ENCODE assay signal across 8 cellular contexts in genomic region chr4:337932-338758, GRCh38. TPM values are rescaled to one million over a fixed set of nuclear protein-coding genes. Genes with fewer than 3 reads are reported as not detected.
DNase-seq lines count a peak whose midpoint lies in the region; ATAC-seq and TF ChIP-seq lines count a peak whose summit lies in the region.

No MANE protein-coding gene starts in this region.

- H3K36me3 ChIP-seq in IMR-90 (ENCODE audit: control insufficient read depth, insufficient read depth, low read length) (peaks cover 4% of the 10 kb centered on the region), tibial nerve (peaks cover 0 to 35% (median 0%) of the 10 kb centered on the region in 3 donors)

- peaks cover 36% of the 10 kb centered on the region for H3K9me3 ChIP-seq in CD4-positive, alpha-beta T cell (ENCODE audit: control insufficient read depth, low read length)
- peaks cover 20% of the 10 kb centered on the region for H3K9me3 ChIP-seq in IMR-90 (ENCODE audit: control insufficient read depth, insufficient read depth, low read length)
- peaks cover 0 to 31% (median 0%) of the 10 kb centered on the region in 4 donors for H3K9me3 ChIP-seq in tibial nerve

- no peak for TF ChIP-seq EP300 in tibial nerve (IDR thresholded peaks at IDR 0.05)

- peak overlapping the region; percentile 94 for H3K4me3 Mint-ChIP-seq in CD4-positive, alpha-beta T cell

- in situ Hi-C loops in IMR-90 (cut with MboI; ENCODE audit: low sequenced_read_pairs): no loop called here

- no peaks in the 10 kb centered on the region for H4K20me1 ChIP-seq in IMR-90 (ENCODE audit: insufficient read depth, low read length)

- H2BK120ac ChIP-seq in IMR-90 (ENCODE audit: low read depth, low read length): no peak overlapping the region

- peak overlapping the region; percentile 94 for H2AK9ac ChIP-seq in IMR-90 (replicated peaks; ENCODE audit: low read depth, low read length, poor library complexity)

- H3K27me3 ChIP-seq in CD4-positive, alpha-beta T cell (ENCODE audit: control insufficient read depth, insufficient read depth, low read length): no peaks in the 10 kb centered on the region
- H3K27me3 ChIP-seq in IMR-90 (ENCODE audit: control insufficient read depth, insufficient read depth, low read length): no peaks in the 10 kb centered on the region
- no peaks in the 10 kb centered on the region for H3K27me3 ChIP-seq in tibial nerve

- CTCF ChIA-PET in CD4-positive, alpha-beta T cell (lab: Charles Lee): interaction anchor here (0.7 kb wide), 1 partner anchor 135 kb away, joined by 3 read pairs; no protein-coding TSS in a partner anchor
- CTCF ChIA-PET in IMR-90 (lab: Yijun Ruan, JAX): interaction anchor here (0.6 kb wide), 1 partner anchor 92 kb away, joined by 6 read pairs; no protein-coding TSS in a partner anchor

- H2BK20ac ChIP-seq in IMR-90 (ENCODE audit: low read depth, low read length): no peak overlapping the region

- peak overlapping the region; percentile 98 for H3K27ac Mint-ChIP-seq in CD4-positive, alpha-beta T cell

- peaks cover 16 to 18% of the 10 kb centered on the region in 2 experiments; a peak in 3 of 4 replicates for H3K79me1 ChIP-seq in IMR-90 (ENCODE audit: low read depth in 1 of 2, low read length in 2 of 2)

- H3K18ac ChIP-seq in IMR-90 (ENCODE audit: low read depth, low read length): no peak overlapping the region

- H3K27ac ChIP-seq in CD4-positive, alpha-beta T cell (ENCODE audit: low read depth, low read length): peak overlapping the region; percentile 85
- H3K27ac ChIP-seq in IMR-90 (ENCODE audit: insufficient read depth, low read length): peak overlapping the region; percentile 79
- H3K27ac ChIP-seq in tibial nerve: peak overlapping the region; percentile 73 to 98 (median 92)

- TF ChIP-seq CTCF in CD4-positive, alpha-beta T cell (IDR thresholded peaks at IDR 0.05): no peak
- TF ChIP-seq CTCF in IMR-90 (conservative IDR thresholded peaks at IDR 0.05; ENCODE audit: low read depth, low read length) (no peak), fibroblast of pulmonary artery (IDR thresholded peaks at IDR 0.05; ENCODE audit: low read length, missing control alignments) (no peak), omental fat pad (IDR thresholded peaks at IDR 0.05) (no peak), tibial nerve (IDR thresholded peaks at IDR 0.05) (no peak)

- peak overlapping the region; percentile 72 for H3K9ac ChIP-seq in IMR-90 (ENCODE audit: low read depth, low read length)

- dilution Hi-C loops in IMR-90 (cut with HindIII; ENCODE audit: low sequenced_read_pairs, unreplicated experiment): no loop called here

- H2BK15ac ChIP-seq in IMR-90 (ENCODE audit: low read depth, low read length): no peak overlapping the region

- H3K27me3 Mint-ChIP-seq in CD4-positive, alpha-beta T cell: no peaks in the 10 kb centered on the region

- no peak for TF ChIP-seq RAD21 in IMR-90 (IDR thresholded peaks at IDR 0.05; ENCODE audit: low read length)

- peak overlapping the region; percentile 66 for H3K4me2 ChIP-seq in IMR-90 (ENCODE audit: low read depth, low read length)

- peak overlapping the region; percentile 53 for H2BK5ac ChIP-seq in IMR-90 (ENCODE audit: low read depth, low read length, poor library complexity, severe bottlenecking)

- no TSS peak for BruUV-seq in IMR-90 (replicated peaks; lab: Mats Ljungman, UMichigan)

- H3K36me3 Mint-ChIP-seq in CD4-positive, alpha-beta T cell (ENCODE audit: low read depth): peaks cover 83% of the 10 kb centered on the region

- peak overlapping the region; percentile 69 for H3K4me3 ChIP-seq in IMR-90 (ENCODE audit: insufficient read depth, low read depth, low read length)
- H3K4me3 ChIP-seq in fibroblast of pulmonary artery (replicated peaks; ENCODE audit: low read depth, low read length): peak overlapping the region; percentile 85
- H3K4me3 ChIP-seq in tibial nerve: peak overlapping the region; percentile 62 to 87 (median 74)

- 3% methylated on average over 8 of the region's 52 CpGs; no CpG with 5 or more reads in 1 of the 2 experiments for WGBS in IMR-90 (ENCODE audit: extremely low coverage in 2 of 2, insufficient read length in 1 of 2), 2 experiments
- WGBS in tibial nerve, 2 donors: 0 to 3% methylated on average over 29 to 41 of the region's 52 CpGs

- no peak overlapping the region; the same call in 1 of the 2 replicates for H3K4ac ChIP-seq in IMR-90 (ENCODE audit: low read depth, low read length)

- H2AFZ ChIP-seq in IMR-90 (replicated peaks; ENCODE audit: low read length, poor library complexity): peak overlapping the region; percentile 99

- peaks cover 51% of the 10 kb centered on the region for H3K4me1 Mint-ChIP-seq in CD4-positive, alpha-beta T cell (ENCODE audit: low read depth)

- H3K9me3 Mint-ChIP-seq in CD4-positive, alpha-beta T cell: peaks cover 19% of the 10 kb centered on the region

- no peaks in the 10 kb centered on the region for H3K9me1 ChIP-seq in IMR-90 (ENCODE audit: insufficient read depth, low read length)

- H4K91ac ChIP-seq in IMR-90 (ENCODE audit: insufficient read depth, low read depth, low read length): no peak overlapping the region

- no peak overlapping the region for H3K56ac ChIP-seq in IMR-90 (ENCODE audit: extremely low read depth, insufficient read depth, low read length)

- H3K4me1 ChIP-seq in IMR-90 (ENCODE audit: control insufficient read depth, insufficient read depth, low read length) (no peaks in the 10 kb centered on the region), tibial nerve (peaks cover 0 to 30% (median 12%) of the 10 kb centered on the region in 4 donors)

- no peak overlapping the region for H4K5ac ChIP-seq in IMR-90 (ENCODE audit: low read depth, low read length)

- TF ChIP-seq POLR2A in IMR-90 (IDR thresholded peaks at IDR 0.05; ENCODE audit: low read depth, low read length): peak; percentile 5; the same call in 1 of the 2 replicates
- no peak for TF ChIP-seq POLR2A in tibial nerve (IDR thresholded peaks at IDR 0.05)

- peak in 9 of 10 experiments; percentile 0 to 56 (median 29) for DNase-seq in CD4-positive, alpha-beta T cell
- DNase-seq in IMR-90: peak; percentile 36
- DNase-seq in activated T-cell treated with anti-CD3 and anti-CD28 coated beads for 4 hours: peak; percentile 46
- peak; percentile 57 for DNase-seq in fibroblast of pulmonary artery (ENCODE audit: low read depth)
- no peak for DNase-seq in omental fat pad (ENCODE audit: low spot score)
- DNase-seq in tibial nerve (ENCODE audit: low spot score in 2 of 2): peak; percentile 9 to 15
- DNase-seq in NCI-H1105 (lab: John Stamatoyannopoulos, UW): no peak

- POLR2A ChIA-PET in CD4-positive, alpha-beta T cell (lab: Charles Lee): interaction anchor here (0.6 to 3.2 kb wide), 13 partner anchors 19 to 336 kb away, joined by 3 to 40 read pairs (median 4); partner anchors contain the start of genes ATP5ME, MYL5, ZNF595 and ZNF718
- POLR2A ChIA-PET in IMR-90 (lab: Charles Lee; ENCODE audit: unreplicated experiment): no interaction called here

- H3K23ac ChIP-seq in IMR-90 (ENCODE audit: low read depth, low read length): 0 out of 2 replicates have a peak overlapping the region, but pooled peaks have one; percentile 48

- no peak overlapping the region for H3K14ac ChIP-seq in IMR-90 (replicated peaks; ENCODE audit: low read depth, low read length)

- H2AK5ac ChIP-seq in IMR-90 (ENCODE audit: low read depth, low read length): no peak overlapping the region

- ATAC-seq in CD4-positive, alpha-beta T cell (ENCODE audit: poor library complexity): peak; percentile 39
- ATAC-seq in GM21360 (IDR thresholded peaks at IDR 0.05; ENCODE audit: unreplicated experiment): peak; percentile 23
- ATAC-seq in IMR-90 (ENCODE audit: low read depth): peak; percentile 63
- ATAC-seq in omental fat pad (ENCODE audit: low FRiP score): peak; percentile 48

- intact Hi-C loops in CD4-positive, alpha-beta T cell (cut with DNase I, micrococcal nuclease): loop anchor here (1.0 to 5.0 kb wide), 7 partner anchors 137 to 444 kb away; partner anchors contain the start of genes PIGG (in 2 of the 2), ZNF721 (in 2 of the 2), ATP5ME (in 1 of the 2) and MYL5 (in 1 of the 2)
- intact Hi-C loops in IMR-90 (cut with micrococcal nuclease): loop anchor here (10.0 kb wide), 1 partner anchor 337 kb away; the partner anchor contains the start of genes ATP5ME and MYL5

- peak overlapping the region in 1 of 2 experiments; percentile 81; a peak in 2 of 4 replicates for H4K8ac ChIP-seq in IMR-90 (ENCODE audit: low read depth in 2 of 2, low read length in 2 of 2)

TF ChIP-seq in IMR-90, 13 proteins besides CTCF, POLR2A, EP300 and RAD21 (continues in another document):
- TF ChIP-seq USF2 (IDR thresholded peaks at IDR 0.05; ENCODE audit: low read depth, low read length): no peak
- TF ChIP-seq SMC3 (IDR thresholded peaks at IDR 0.05; ENCODE audit: low read depth, low read length): no peak
- no peak for TF ChIP-seq ELK1 (IDR thresholded peaks at IDR 0.05; ENCODE audit: borderline replicate concordance, low read depth, low read length)

RNA-seq across cellular contexts. Expression of gene ZNF141, which starts 0.5 kb away (rescaled TPM):
- total RNA-seq in CD4-positive, alpha-beta T cell: 10 to 100 TPM; 13.6 to 13.7 TPM
- total RNA-seq in IMR-90 (2012; rRNA removed) (4.7 and 7.8 TPM in 2 replicates), omental fat pad (10 to 100 TPM; 14.5 to 49.6 (median 24.1) TPM), tibial nerve (10 to 100 TPM; 26.1 to 33.1 (median 29.6) TPM)
- polyA plus RNA-seq in IMR-90 (2012; rRNA removed): 0.86 and 1.8 TPM in 2 replicates
- 0.20 and 0.53 TPM in 2 replicates for polyA plus RNA-seq in IMR-90 (2012; cell fraction: cytosol; rRNA removed)
- polyA plus RNA-seq in IMR-90 (2012; cell fraction: nucleus; rRNA removed; ENCODE audit: low replicate concordance): 0.73 and 9.6 TPM in 2 replicates

RNA-seq across cellular contexts. Expression of gene ZNF732, which starts 32.9 kb away (rescaled TPM):
- not detected for total RNA-seq in CD4-positive, alpha-beta T cell
- total RNA-seq in IMR-90 (2012; rRNA removed): under 0.01 TPM in 2 replicates
- not detected in 2 replicates for polyA plus RNA-seq in IMR-90 (2012; rRNA removed)
- polyA plus RNA-seq in IMR-90 (2012; cell fraction: cytosol; rRNA removed): not detected in 2 replicates
- polyA plus RNA-seq in IMR-90 (2012; cell fraction: nucleus; rRNA removed; ENCODE audit: low replicate concordance): 0.05 TPM in 1 of 2 replicates, not detected in the other
- 1 to 10 TPM in 1 of 4 donors, under 1 TPM in 1, not detected in 2; 0.60 to 1.1 TPM for total RNA-seq in omental fat pad
- total RNA-seq in tibial nerve: under 1 TPM in 3 of 4 donors, not detected in 1; 0.39 to 0.63 (median 0.44) TPM

Comparison
In these comparisons a context has a peak if more than half of its experiments do, and no peak if none do; other contexts are left out.
1. DNase-seq: peak in CD4-positive, alpha-beta T cell (9 of 10), IMR-90 (single experiment), activated T-cell treated with anti-CD3 and anti-CD28 coated beads for 4 hours (single experiment), fibroblast of pulmonary artery (single experiment) and tibial nerve (2 of 2); none in omental fat pad (single experiment) and NCI-H1105 (single experiment).
2. Peak in every context shown above with its lines, with median percentiles within 50 percentile points of each other: ATAC-seq, H3K27ac ChIP-seq and H3K4me3 ChIP-seq.